In genomic region chr17:69900829-69901228, GRCh38 we compare ENCODE assay signal across 26 cellular contexts.
"Had no signal": no experiment of that assay in that cellular context is flagged by ENCODE, and none has a peak within 500 bp of the region (broad histone marks: within the 10 kb centered on the region; RNA-seq: fewer than 3 reads in every experiment).

No MANE protein-coding gene starts in this region.

- H3K27me3 Mint-ChIP-seq: activated CD4-positive, alpha-beta T cell treated with anti-CD3 and anti-CD28 coated beads, Interleukin-2, amount 10 ng/mL, durations not matched to agents 24 days and 14 days; activated naive CD8-positive, alpha-beta T cell treated with anti-CD3 and anti-CD28 coated beads for 36 hours; stimulated activated naive CD8-positive, alpha-beta T cell treated with anti-CD3 and anti-CD28 coated beads, Interleukin-15, amount 100 ng/mL, for 72 hours had no signal

- DNase-seq: activated CD4-positive, alpha-beta T cell treated with anti-CD3 and anti-CD28 coated beads, Interleukin-2, amount 10 ng/mL, durations not matched to agents 24 days and 14 days; activated CD4-positive, CD25-positive, alpha-beta regulatory T cell; activated CD8-positive, alpha-beta T cell treated with anti-CD3 and anti-CD28 coated beads for 36 hours; activated naive CD4-positive, alpha-beta T cell; activated naive CD8-positive, alpha-beta T cell treated with anti-CD3 and anti-CD28 coated beads for 36 hours; activated T-cell treated with anti-CD3 and anti-CD28 coated beads, Interleukin-2, amount 50 U/mL, for 1 hour; amniotic stem cell; body of pancreas; effector CD4-positive, alpha-beta T cell; left colon; nephron progenitor cell; nucleus accumbens; posterior cingulate gyrus; retina; stimulated activated CD4-positive, alpha-beta T cell treated with anti-CD3 and anti-CD28 coated beads, Interleukin-15, amount 100 ng/mL, for 24 hours; stimulated activated CD4-positive, alpha-beta T cell treated with anti-CD3 and anti-CD28 coated beads, Interleukin-2, amount 100 ng/mL, for 48 hours; stimulated activated naive CD8-positive, alpha-beta T cell treated with anti-CD3 and anti-CD28 coated beads, Interleukin-15, amount 100 ng/mL, for 72 hours; transverse colon had no signal

- H3K27ac Mint-ChIP-seq: activated CD4-positive, alpha-beta T cell treated with anti-CD3 and anti-CD28 coated beads, Interleukin-2, amount 10 ng/mL, durations not matched to agents 24 days and 14 days; activated CD8-positive, alpha-beta T cell treated with anti-CD3 and anti-CD28 coated beads for 36 hours; activated naive CD8-positive, alpha-beta T cell treated with anti-CD3 and anti-CD28 coated beads for 36 hours; activated T-helper 17 cell treated with anti-CD3 and anti-CD28 coated beads, Interleukin-2, amount 50 U/mL, for 72 hours; mesothelial cell of epicardium; nephron progenitor cell; stimulated activated naive CD8-positive, alpha-beta T cell treated with anti-CD3 and anti-CD28 coated beads, Interleukin-15, amount 100 ng/mL, for 72 hours had no signal

- H3K36me3 Mint-ChIP-seq: activated naive CD8-positive, alpha-beta T cell treated with anti-CD3 and anti-CD28 coated beads for 36 hours; mesothelial cell of epicardium had no signal

- H3K4me3 ChIP-seq: body of pancreas, coronary artery, esophagus muscularis mucosa, hepatocyte, lung, skin epidermis, suprapubic skin, transverse colon had no signal

- H3K4me1 Mint-ChIP-seq: activated CD4-positive, alpha-beta T cell treated with anti-CD3 and anti-CD28 coated beads, Interleukin-2, amount 10 ng/mL, durations not matched to agents 24 days and 14 days; activated naive CD8-positive, alpha-beta T cell treated with anti-CD3 and anti-CD28 coated beads for 36 hours; activated T-helper 17 cell treated with anti-CD3 and anti-CD28 coated beads, Interleukin-2, amount 50 U/mL, for 72 hours; mesothelial cell of epicardium; nephron progenitor cell; stimulated activated naive CD8-positive, alpha-beta T cell treated with anti-CD3 and anti-CD28 coated beads, Interleukin-15, amount 100 ng/mL, for 72 hours had no signal

- H3K27me3 ChIP-seq: body of pancreas, esophagus muscularis mucosa, hepatocyte, suprapubic skin, transverse colon had no signal

- H3K36me3 ChIP-seq: esophagus muscularis mucosa, suprapubic skin, transverse colon had no signal

- ATAC-seq: activated CD8-positive, alpha-beta T cell treated with anti-CD3 and anti-CD28 coated beads for 36 hours; activated T-helper 17 cell treated with anti-CD3 and anti-CD28 coated beads, Interleukin-2, amount 50 U/mL, for 72 hours; body of pancreas; left colon; stimulated activated naive CD8-positive, alpha-beta T cell treated with anti-CD3 and anti-CD28 coated beads, Interleukin-15, amount 100 ng/mL, for 72 hours had no signal

- H3K4me2 ChIP-seq: hepatocyte had no signal

- H3K4me1 ChIP-seq: body of pancreas, esophagus muscularis mucosa, suprapubic skin, transverse colon had no signal

- H3K79me2 ChIP-seq: hepatocyte had no signal

- H3K4me3 Mint-ChIP-seq: activated CD4-positive, alpha-beta T cell treated with anti-CD3 and anti-CD28 coated beads, Interleukin-2, amount 10 ng/mL, durations not matched to agents 24 days and 14 days; activated CD8-positive, alpha-beta T cell treated with anti-CD3 and anti-CD28 coated beads for 36 hours; activated naive CD8-positive, alpha-beta T cell treated with anti-CD3 and anti-CD28 coated beads for 36 hours; activated T-helper 17 cell treated with anti-CD3 and anti-CD28 coated beads, Interleukin-2, amount 50 U/mL, for 72 hours; mesothelial cell of epicardium; nephron progenitor cell; stimulated activated naive CD8-positive, alpha-beta T cell treated with anti-CD3 and anti-CD28 coated beads, Interleukin-15, amount 100 ng/mL, for 72 hours had no signal

- H3K9me3 ChIP-seq: body of pancreas, esophagus muscularis mucosa, suprapubic skin, transverse colon had no signal

- H3K27ac ChIP-seq: body of pancreas, esophagus muscularis mucosa, hepatocyte, skin epidermis, suprapubic skin, transverse colon had no signal

- H2AFZ ChIP-seq: hepatocyte had no signal

- H3K9me3 Mint-ChIP-seq: activated CD4-positive, alpha-beta T cell treated with anti-CD3 and anti-CD28 coated beads, Interleukin-2, amount 10 ng/mL, durations not matched to agents 24 days and 14 days; activated CD8-positive, alpha-beta T cell treated with anti-CD3 and anti-CD28 coated beads for 36 hours; activated naive CD8-positive, alpha-beta T cell treated with anti-CD3 and anti-CD28 coated beads for 36 hours; activated T-helper 17 cell treated with anti-CD3 and anti-CD28 coated beads, Interleukin-2, amount 50 U/mL, for 72 hours; mesothelial cell of epicardium; nephron progenitor cell; stimulated activated naive CD8-positive, alpha-beta T cell treated with anti-CD3 and anti-CD28 coated beads, Interleukin-15, amount 100 ng/mL, for 72 hours had no signal
